In the genomic region with DNA sequence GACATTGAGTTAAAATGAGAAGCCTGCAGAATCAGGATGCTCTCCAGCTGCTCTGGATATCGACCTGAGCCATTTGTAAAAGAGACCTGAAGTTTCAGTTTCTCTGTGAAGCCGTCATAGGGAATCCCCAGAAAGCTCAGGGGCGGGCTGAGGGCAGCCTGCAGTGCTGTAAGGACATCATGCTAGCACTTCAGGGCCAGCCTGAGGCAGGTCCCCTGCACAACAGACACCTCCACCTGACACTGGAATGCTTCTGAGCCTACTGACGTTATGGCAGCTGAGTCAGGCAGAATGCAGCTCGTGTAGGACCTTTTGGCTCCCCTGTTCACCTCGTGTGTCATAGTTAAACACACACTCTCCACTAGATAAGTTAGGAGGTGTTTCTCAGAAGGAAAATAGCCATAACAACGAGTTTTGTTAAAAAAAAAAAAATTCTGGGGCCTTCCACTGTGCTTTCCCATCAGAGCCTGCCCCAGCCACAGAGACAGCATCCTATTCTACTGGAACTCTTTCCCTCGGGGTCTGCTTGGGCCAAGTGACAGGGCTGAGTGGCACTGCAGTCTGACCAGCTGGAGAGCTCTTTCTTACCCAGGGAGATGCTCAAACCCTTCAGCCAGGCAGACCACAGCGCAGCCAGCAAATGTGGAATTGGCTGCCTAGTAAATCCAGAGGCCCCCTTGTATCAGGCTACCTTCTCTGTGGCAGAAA, we compare ENCODE assay signal across 10 cellular contexts.
DNase-seq lines count a peak whose midpoint lies in the region; ATAC-seq and TF ChIP-seq lines count a peak whose summit lies in the region.
"Had no signal": no experiment of that assay in that cellular context is flagged by ENCODE, and none has a peak within 500 bp of the region (broad histone marks: within the 10 kb centered on the region; RNA-seq: fewer than 3 reads in every experiment).

No MANE protein-coding gene starts in this region.

- BruUV-seq in Calu3 (replicated peaks; lab: Mats Ljungman, UMichigan): no TSS peak

- H3K27me3 Mint-ChIP-seq in Calu3 (ENCODE audit: unreplicated experiment): no peaks in the 10 kb centered on the region
- H3K27me3 Mint-ChIP-seq in activated B cell treated with CpG ODN at 0.5 μM for 24 hours: peaks cover 5% of the 10 kb centered on the region
- H3K27me3 Mint-ChIP-seq in activated naive CD8-positive, alpha-beta T cell treated with anti-CD3 and anti-CD28 coated beads for 36 hours: peaks cover 5% of the 10 kb centered on the region
- H3K27me3 Mint-ChIP-seq in chondrocyte (ENCODE audit: low read depth): no peaks in the 10 kb centered on the region

- no peak overlapping the region for H3K27ac Mint-ChIP-seq in Calu3 (ENCODE audit: unreplicated experiment)
- H3K27ac Mint-ChIP-seq in activated B cell treated with CpG ODN at 0.5 μM for 24 hours: peak overlapping the region; percentile 35
- H3K27ac Mint-ChIP-seq in activated naive CD8-positive, alpha-beta T cell treated with anti-CD3 and anti-CD28 coated beads for 36 hours: no peak overlapping the region
- H3K27ac Mint-ChIP-seq in chondrocyte (ENCODE audit: unreplicated experiment): no peak overlapping the region
- H3K27ac Mint-ChIP-seq: stimulated activated naive CD8-positive, alpha-beta T cell treated with anti-CD3 and anti-CD28 coated beads, Interleukin-15, Interleukin-2, amounts not matched to agents 100 ng/mL and 50 ng/mL, for 24 hours had no signal

- H3K36me3 Mint-ChIP-seq in Calu3 (ENCODE audit: insufficient read depth, unreplicated experiment) (no peaks in the 10 kb centered on the region), activated B cell treated with CpG ODN at 0.5 μM for 24 hours (ENCODE audit: low read depth) (no peaks in the 10 kb centered on the region), chondrocyte (ENCODE audit: low read depth) (no peaks in the 10 kb centered on the region)
- H3K36me3 Mint-ChIP-seq in activated naive CD8-positive, alpha-beta T cell treated with anti-CD3 and anti-CD28 coated beads for 36 hours: no peaks in the 10 kb centered on the region

- POLR2A ChIA-PET in activated B cell treated with CpG ODN at 0.5 μM for 24 hours (lab: Charles Lee): no interaction called here

- H3K9me3 Mint-ChIP-seq in Calu3 (ENCODE audit: low read depth, unreplicated experiment) (no peaks in the 10 kb centered on the region), activated B cell treated with CpG ODN at 0.5 μM for 24 hours (no peaks in the 10 kb centered on the region), chondrocyte (ENCODE audit: low read depth) (no peaks in the 10 kb centered on the region)
- no peaks in the 10 kb centered on the region for H3K9me3 Mint-ChIP-seq in activated naive CD8-positive, alpha-beta T cell treated with anti-CD3 and anti-CD28 coated beads for 36 hours
- H3K9me3 Mint-ChIP-seq: stimulated activated naive CD8-positive, alpha-beta T cell treated with anti-CD3 and anti-CD28 coated beads, Interleukin-15, Interleukin-2, amounts not matched to agents 100 ng/mL and 50 ng/mL, for 24 hours had no signal

- DNase-seq in Calu3 (peak; percentile 16), activated B cell treated with CpG ODN at 0.5 μM for 24 hours (no peak), sciatic nerve (ENCODE audit: low spot score) (no peak), A172 (ENCODE audit: low spot score) (no peak), chondrocyte (ENCODE audit: low spot score) (no peak)
- no peak for DNase-seq in activated naive CD8-positive, alpha-beta T cell treated with anti-CD3 and anti-CD28 coated beads for 36 hours
- DNase-seq: NCI-H1436 had no signal

- intact Hi-C loops in Calu3 (cut with micrococcal nuclease; ENCODE audit: unreplicated experiment): no loop called here
- intact Hi-C loops in activated B cell treated with CpG ODN at 0.5 μM for 24 hours (cut with micrococcal nuclease): no loop called here
- intact Hi-C loops in sciatic nerve (cut with DNase I): no loop called here

- CTCF ChIA-PET in Calu3 (lab: Charles Lee) (interaction anchor here (1.0 kb wide), 1 partner anchor 41 kb away, joined by 3 read pairs; no protein-coding TSS in a partner anchor), activated B cell treated with CpG ODN at 0.5 μM for 24 hours (lab: Charles Lee) (no interaction called here)

- no peak for TF ChIP-seq CTCF in Calu3 (IDR thresholded peaks at IDR 0.05; ENCODE audit: unreplicated experiment)
- no peak for TF ChIP-seq CTCF in activated B cell treated with CpG ODN at 0.5 μM for 24 hours (IDR thresholded peaks at IDR 0.05)
- no peak for TF ChIP-seq CTCF in chondrocyte (IDR thresholded peaks at IDR 0.05)

- H3K4me3 Mint-ChIP-seq in Calu3 (ENCODE audit: low read depth, unreplicated experiment) (no peak overlapping the region), activated B cell treated with CpG ODN at 0.5 μM for 24 hours (peak overlapping the region; percentile 15), chondrocyte (ENCODE audit: unreplicated experiment) (no peak overlapping the region)
- no peak overlapping the region for H3K4me3 Mint-ChIP-seq in activated naive CD8-positive, alpha-beta T cell treated with anti-CD3 and anti-CD28 coated beads for 36 hours
- H3K4me3 Mint-ChIP-seq: stimulated activated naive CD8-positive, alpha-beta T cell treated with anti-CD3 and anti-CD28 coated beads, Interleukin-15, Interleukin-2, amounts not matched to agents 100 ng/mL and 50 ng/mL, for 24 hours had no signal

- H3K4me1 Mint-ChIP-seq in Calu3 (ENCODE audit: low read depth, unreplicated experiment) (no peaks in the 10 kb centered on the region), activated B cell treated with CpG ODN at 0.5 μM for 24 hours (peaks cover 7% of the 10 kb centered on the region), chondrocyte (ENCODE audit: low read depth) (no peaks in the 10 kb centered on the region)
- no peaks in the 10 kb centered on the region for H3K4me1 Mint-ChIP-seq in activated naive CD8-positive, alpha-beta T cell treated with anti-CD3 and anti-CD28 coated beads for 36 hours

- ATAC-seq in GM19025 (IDR thresholded peaks at IDR 0.05; ENCODE audit: low read depth, unreplicated experiment): peak; percentile 96
- ATAC-seq in HG02884 (IDR thresholded peaks at IDR 0.05; ENCODE audit: unreplicated experiment): peak; percentile 97
- ATAC-seq in activated B cell treated with CpG ODN at 0.5 μM for 24 hours (ENCODE audit: low read depth): peak; percentile 69
- no peak for ATAC-seq in sciatic nerve
